Comparison of ENCODE assay signal across 23 cellular contexts in the genomic region with DNA sequence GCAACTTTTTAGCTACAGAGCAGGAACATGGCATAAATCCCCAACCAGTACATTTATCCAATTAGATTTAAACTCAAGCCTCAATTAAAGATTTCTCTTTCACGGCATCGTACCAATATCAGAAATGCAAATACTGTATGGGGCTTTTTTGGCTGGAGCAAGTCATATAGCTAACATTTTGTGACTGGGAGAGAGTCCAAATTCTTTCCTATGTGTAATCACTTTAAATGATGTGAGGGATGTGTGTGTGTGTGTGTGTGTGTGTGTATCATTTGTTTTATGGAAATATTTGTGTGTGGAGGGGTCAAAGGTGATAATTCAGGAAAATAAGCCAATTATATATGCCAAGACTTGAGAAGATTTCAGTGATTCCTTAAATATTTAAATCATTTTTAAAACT.
DNase-seq lines count a peak whose midpoint lies in the region; ATAC-seq and TF ChIP-seq lines count a peak whose summit lies in the region.
"Had no signal": no experiment of that assay in that cellular context is flagged by ENCODE, and none has a peak within 500 bp of the region (broad histone marks: within the 10 kb centered on the region; RNA-seq: fewer than 3 reads in every experiment).

No MANE protein-coding gene starts in this region.

- H3K4me1 ChIP-seq in OCI-LY7 (ENCODE audit: insufficient read depth, low read length, poor library complexity, severe bottlenecking) (no peaks in the 10 kb centered on the region), HAP-1 (no peaks in the 10 kb centered on the region)
- no peaks in the 10 kb centered on the region for H3K4me1 ChIP-seq in naive thymus-derived CD4-positive, alpha-beta T cell (ENCODE audit: control insufficient read depth in 2 of 2, insufficient read depth in 2 of 2, low read length in 2 of 2)

- no peaks in the 10 kb centered on the region for H3K79me2 ChIP-seq in OCI-LY7 (ENCODE audit: insufficient read depth, low read depth, low read length)

- no peaks in the 10 kb centered on the region for H3K9me3 ChIP-seq in OCI-LY7 (ENCODE audit: low read length)
- no peaks in the 10 kb centered on the region for H3K9me3 ChIP-seq in HAP-1
- no peaks in the 10 kb centered on the region for H3K9me3 ChIP-seq in naive thymus-derived CD4-positive, alpha-beta T cell (ENCODE audit: control insufficient read depth in 2 of 3, low read length in 3 of 3)

- no peak for ATAC-seq in naive thymus-derived CD4-positive, alpha-beta T cell
- ATAC-seq: HCT116 had no signal

- H3K27me3 ChIP-seq in HAP-1 (ENCODE audit: low read depth) = peaks cover 17% of the 10 kb centered on the region
- H3K27me3 ChIP-seq in naive thymus-derived CD4-positive, alpha-beta T cell (ENCODE audit: control insufficient read depth in 2 of 2, insufficient read depth in 2 of 2, low read length in 2 of 2) = no peaks in the 10 kb centered on the region

- DNase-seq in EH (ENCODE audit: low read depth) (peak; percentile 11), NCI-H526 (lab: John Stamatoyannopoulos, UW) (peak; percentile 39 to 50), choroid plexus epithelial cell (ENCODE audit: low read depth) (peak; percentile 25), fibroblast of pulmonary artery (ENCODE audit: low read depth) (peak; percentile 65), osteocyte (ENCODE audit: extremely low spot score, unreplicated experiment) (no peak), OCI-LY7 (ENCODE audit: low spot score) (no peak), HAP-1 (ENCODE audit: low spot score in 2 of 2) (no peak)
- no peak for DNase-seq in naive thymus-derived CD4-positive, alpha-beta T cell
- DNase-seq: 8988T, DMS153, DND-41, GOT3, NCI-H1092, NCI-H1417 treated with DMSO at 0.1 percent for 48 hours, NCI-H187 treated with DMSO at 0.1 percent for 48 hours, NCI-H2171 treated with DMSO at 0.1 percent for 48 hours, NCI-H524, NCI-H82, OCI-M1, SIG-M5 had no signal

- H3K36me3 ChIP-seq in OCI-LY7 (ENCODE audit: insufficient read depth, low read length) (no peaks in the 10 kb centered on the region), HAP-1 (replicated peaks) (no peaks in the 10 kb centered on the region)
- H3K36me3 ChIP-seq in naive thymus-derived CD4-positive, alpha-beta T cell (ENCODE audit: control insufficient read depth in 2 of 3, insufficient read depth in 3 of 3, low read length in 3 of 3) = no peaks in the 10 kb centered on the region

- no peak overlapping the region for H2AFZ ChIP-seq in OCI-LY7 (ENCODE audit: low read length)

- BruUV-seq in OCI-LY7 (replicated peaks; lab: Mats Ljungman, UMichigan) = no TSS peak

- POLR2A ChIA-PET in OCI-LY7 (lab: Charles Lee) = interaction anchor here (0.5 kb wide), 1 partner anchor 85 kb away, joined by 3 read pairs; no protein-coding TSS in a partner anchor
- POLR2A ChIA-PET in naive thymus-derived CD4-positive, alpha-beta T cell (lab: Charles Lee) = no interaction called here

- H3K27ac ChIP-seq in OCI-LY7 (ENCODE audit: low read depth, low read length, poor library complexity, severe bottlenecking) = no peak overlapping the region
- no peak overlapping the region for H3K27ac ChIP-seq in naive thymus-derived CD4-positive, alpha-beta T cell (ENCODE audit: low read depth, low read length)
- H3K27ac ChIP-seq: HL-60, SK-N-MC had no signal

- H3K9me3 Mint-ChIP-seq in osteocyte (ENCODE audit: unreplicated experiment) = no peaks in the 10 kb centered on the region
- H3K9me3 Mint-ChIP-seq in naive thymus-derived CD4-positive, alpha-beta T cell = no peaks in the 10 kb centered on the region

- no peak overlapping the region for H3K4me2 ChIP-seq in OCI-LY7 (ENCODE audit: low read length)

- H3K27ac Mint-ChIP-seq in osteocyte (ENCODE audit: unreplicated experiment) = no peak overlapping the region
- no peak overlapping the region for H3K27ac Mint-ChIP-seq in naive thymus-derived CD4-positive, alpha-beta T cell

- H3K36me3 Mint-ChIP-seq in osteocyte (ENCODE audit: unreplicated experiment) = no peaks in the 10 kb centered on the region
- no peaks in the 10 kb centered on the region for H3K36me3 Mint-ChIP-seq in naive thymus-derived CD4-positive, alpha-beta T cell

- in situ Hi-C loops in HAP-1 (cut with MboI; ENCODE audit: low sequenced_read_pairs) = no loop called here

- H4K20me1 ChIP-seq in OCI-LY7 (ENCODE audit: insufficient read depth, low read length) = peaks cover 3% of the 10 kb centered on the region; the same call in 1 of the 2 replicates

- H3K9me2 ChIP-seq in OCI-LY7 (ENCODE audit: insufficient read depth, low read length) = no peaks in the 10 kb centered on the region

- H3K4me1 Mint-ChIP-seq in osteocyte (ENCODE audit: unreplicated experiment) = no peaks in the 10 kb centered on the region
- H3K4me1 Mint-ChIP-seq in naive thymus-derived CD4-positive, alpha-beta T cell = no peaks in the 10 kb centered on the region

- intact Hi-C loops in OCI-LY7 (cut with micrococcal nuclease; ENCODE audit: unreplicated experiment) = no loop called here
- intact Hi-C loops in naive thymus-derived CD4-positive, alpha-beta T cell (cut with micrococcal nuclease) = no loop called here

- H3K27me3 Mint-ChIP-seq in osteocyte (ENCODE audit: unreplicated experiment) = no peaks in the 10 kb centered on the region
- H3K27me3 Mint-ChIP-seq in naive thymus-derived CD4-positive, alpha-beta T cell = peaks cover 3 to 12% (median 7%) of the 10 kb centered on the region in 5 donors

- TF ChIP-seq CTCF in choroid plexus epithelial cell (conservative IDR thresholded peaks at IDR 0.05; ENCODE audit: low read depth, low read length) = no peak
- no peak for TF ChIP-seq CTCF in fibroblast of pulmonary artery (IDR thresholded peaks at IDR 0.05; ENCODE audit: low read length, missing control alignments)
- TF ChIP-seq CTCF in osteocyte (IDR thresholded peaks at IDR 0.05) = no peak
- no peak for TF ChIP-seq CTCF in OCI-LY7 (conservative IDR thresholded peaks at IDR 0.05; ENCODE audit: low read length)

- no peak overlapping the region for H3K4me3 ChIP-seq in choroid plexus epithelial cell (ENCODE audit: low read depth, low read length)
- H3K4me3 ChIP-seq in fibroblast of pulmonary artery (replicated peaks; ENCODE audit: low read depth, low read length) = no peak overlapping the region
- H3K4me3 ChIP-seq in OCI-LY7 (ENCODE audit: low read depth, low read length, poor library complexity, severe bottlenecking) = no peak overlapping the region
- no peak overlapping the region for H3K4me3 ChIP-seq in HAP-1
- H3K4me3 ChIP-seq in naive thymus-derived CD4-positive, alpha-beta T cell (ENCODE audit: low read length) = no peak overlapping the region
- H3K4me3 ChIP-seq: SK-N-MC had no signal

- H3K4me3 Mint-ChIP-seq in osteocyte (ENCODE audit: unreplicated experiment) = no peak overlapping the region
- H3K4me3 Mint-ChIP-seq in naive thymus-derived CD4-positive, alpha-beta T cell = no peak overlapping the region

- CTCF ChIA-PET in OCI-LY7 (lab: Charles Lee; ENCODE audit: unreplicated experiment) = no interaction called here
- CTCF ChIA-PET in naive thymus-derived CD4-positive, alpha-beta T cell (lab: Charles Lee) = no interaction called here

Comparison
In these comparisons a context has a peak if more than half of its experiments do, and no peak if none do; other contexts are left out.
1. DNase-seq: peak in EH (single experiment), NCI-H526 (2 of 2), choroid plexus epithelial cell (single experiment) and fibroblast of pulmonary artery (single experiment); none in osteocyte (single experiment), OCI-LY7 (single experiment), HAP-1 (0 of 2) and naive thymus-derived CD4-positive, alpha-beta T cell (0 of 9).